ENCODE assay signal across 11 cellular contexts in genomic region chr3:51953445-51953844, GRCh38. TPM values are rescaled to one million over a fixed set of nuclear protein-coding genes. Genes with fewer than 3 reads are reported as not detected.
DNase-seq lines count a peak whose midpoint lies in the region; ATAC-seq and TF ChIP-seq lines count a peak whose summit lies in the region.
"Had no signal": no experiment of that assay in that cellular context is flagged by ENCODE, and none has a peak within 500 bp of the region (broad histone marks: within the 10 kb centered on the region; RNA-seq: fewer than 3 reads in every experiment).

No MANE protein-coding gene starts in this region.

- dilution Hi-C loops in IMR-90 (cut with HindIII; ENCODE audit: low sequenced_read_pairs, unreplicated experiment) = no loop called here

- no peak overlapping the region for H3K56ac ChIP-seq in IMR-90 (ENCODE audit: extremely low read depth, insufficient read depth, low read length)

- peak overlapping the region; percentile 69 for H4K5ac ChIP-seq in IMR-90 (ENCODE audit: low read depth, low read length)

- H2AK5ac ChIP-seq in IMR-90 (ENCODE audit: low read depth, low read length) = no peak overlapping the region

- H2BK120ac ChIP-seq in IMR-90 (ENCODE audit: low read depth, low read length) = no peak overlapping the region

- H3K9me1 ChIP-seq in IMR-90 (ENCODE audit: insufficient read depth, low read length) = peaks cover 6% of the 10 kb centered on the region; the same call in 1 of the 2 replicates

- no peak for TF ChIP-seq RAD21 in IMR-90 (IDR thresholded peaks at IDR 0.05; ENCODE audit: low read length)

- CTCF ChIA-PET in IMR-90 (lab: Yijun Ruan, JAX) = interaction anchor here (0.6 to 0.9 kb wide), 2 partner anchors 12 to 20 kb away, joined by 4 to 6 read pairs; partner anchors contain the start of genes ABHD14B and RRP9

- no peaks in the 10 kb centered on the region for H3K9me3 ChIP-seq in IMR-90 (ENCODE audit: control insufficient read depth, insufficient read depth, low read length)
- H3K9me3 ChIP-seq in OCI-LY3 (ENCODE audit: insufficient read depth, low read length) = no peaks in the 10 kb centered on the region
- H3K9me3 ChIP-seq in fibroblast of lung (ENCODE audit: control insufficient read depth, insufficient read depth, low read depth, low read length) = no peaks in the 10 kb centered on the region

- H3K27me3 ChIP-seq in ACC112 (ENCODE audit: insufficient read depth, low read length) = no peaks in the 10 kb centered on the region
- no peaks in the 10 kb centered on the region for H3K27me3 ChIP-seq in IMR-90 (ENCODE audit: control insufficient read depth, insufficient read depth, low read length)
- no peaks in the 10 kb centered on the region for H3K27me3 ChIP-seq in OCI-LY3 (ENCODE audit: low read depth, low read length)
- peaks cover 5% of the 10 kb centered on the region for H3K27me3 ChIP-seq in fibroblast of lung (ENCODE audit: control insufficient read depth, insufficient read depth, low read length)

- 0 out of 2 replicates have a peak, but pooled peaks cover 2% of the 10 kb centered on the region for H3K36me3 ChIP-seq in ACC112 (ENCODE audit: insufficient read depth, low read length)
- peaks cover 12% of the 10 kb centered on the region; the same call in 1 of the 2 replicates for H3K36me3 ChIP-seq in IMR-90 (ENCODE audit: control insufficient read depth, insufficient read depth, low read length)
- H3K36me3 ChIP-seq in OCI-LY3 (replicated peaks; ENCODE audit: low read depth, low read length) = no peaks in the 10 kb centered on the region
- peaks cover 3% of the 10 kb centered on the region for H3K36me3 ChIP-seq in fibroblast of lung (ENCODE audit: control insufficient read depth, insufficient read depth, low read length)

- H4K91ac ChIP-seq in IMR-90 (ENCODE audit: insufficient read depth, low read depth, low read length) = no peak overlapping the region

- no peak for TF ChIP-seq POLR2A in IMR-90 (IDR thresholded peaks at IDR 0.05; ENCODE audit: low read depth, low read length)

- H2BK20ac ChIP-seq in IMR-90 (ENCODE audit: low read depth, low read length) = 0 out of 2 replicates have a peak overlapping the region, but pooled peaks have one; percentile 43

- H3K23ac ChIP-seq in IMR-90 (ENCODE audit: low read depth, low read length) = no peak overlapping the region

- H3K18ac ChIP-seq in IMR-90 (ENCODE audit: low read depth, low read length) = no peak overlapping the region

- H4K20me1 ChIP-seq in IMR-90 (ENCODE audit: insufficient read depth, low read length) (peaks cover 3% of the 10 kb centered on the region; the same call in 1 of the 2 replicates), OCI-LY3 (ENCODE audit: insufficient read depth, low read length) (no peaks in the 10 kb centered on the region), fibroblast of lung (ENCODE audit: control insufficient read depth, extremely low read depth, insufficient read depth, low read length) (no peaks in the 10 kb centered on the region)

- TF ChIP-seq CTCF in IMR-90 (conservative IDR thresholded peaks at IDR 0.05; ENCODE audit: low read depth, low read length) = no peak
- TF ChIP-seq CTCF in OCI-LY3 (IDR thresholded peaks at IDR 0.05; ENCODE audit: low read depth, low read length) = no peak
- no peak for TF ChIP-seq CTCF in fibroblast of lung (conservative IDR thresholded peaks at IDR 0.05 in 1 of 2, IDR thresholded peaks at IDR 0.05 in 1 of 2; ENCODE audit: low read depth in 1 of 2, low read length in 2 of 2)

- POLR2A ChIA-PET in IMR-90 (lab: Charles Lee; ENCODE audit: unreplicated experiment) = interaction anchor here (0.6 to 1.0 kb wide), 2 partner anchors 12 to 14 kb away, joined by 3 to 10 read pairs; partner anchors contain the start of gene RRP9

- peak overlapping the region; percentile 36 to 41; a peak in 3 of 4 replicates for H4K8ac ChIP-seq in IMR-90 (ENCODE audit: low read depth in 2 of 2, low read length in 2 of 2)

- H3K79me1 ChIP-seq in IMR-90 (ENCODE audit: low read depth in 1 of 2, low read length in 2 of 2) = no peaks in the 10 kb centered on the region

- H3K4me3 ChIP-seq in ACC112 (ENCODE audit: low read depth, low read length) (no peak overlapping the region), IMR-90 (ENCODE audit: insufficient read depth, low read depth, low read length) (no peak overlapping the region), OCI-LY3 (ENCODE audit: low read length) (no peak overlapping the region), fibroblast of lung (replicated peaks in 1 of 4; ENCODE audit: control extremely low read depth in 1 of 4, insufficient read depth in 1 of 4, low read depth in 3 of 4, low read length in 4 of 4) (no peak overlapping the region)

- ATAC-seq in IMR-90 (ENCODE audit: low read depth) = peak; percentile 77
- ATAC-seq in HG02678 (IDR thresholded peaks at IDR 0.05; ENCODE audit: unreplicated experiment) = no peak
- ATAC-seq in HG03571 (IDR thresholded peaks at IDR 0.05; ENCODE audit: unreplicated experiment) = no peak

- H2BK15ac ChIP-seq in IMR-90 (ENCODE audit: low read depth, low read length) = no peak overlapping the region

- in situ Hi-C loops in IMR-90 (cut with MboI; ENCODE audit: low sequenced_read_pairs) = loop anchor here (25.0 kb wide), 1 partner anchor 1616 kb away; the partner anchor contains the start of genes RASSF1, TUSC2 and ZMYND10

- no TSS peak for BruUV-seq in IMR-90 (replicated peaks; lab: Mats Ljungman, UMichigan)

- DNase-seq in IMR-90 (peak; percentile 91), fibroblast of lung (ENCODE audit: low read depth in 2 of 2) (peak; percentile 63 to 68), iPS-NIHi7 (ENCODE audit: extremely low spot score) (no peak), GM19238 (ENCODE audit: insufficient read length, low spot score) (no peak)
- DNase-seq: activated CD4-positive, alpha-beta T cell treated with anti-CD3 and anti-CD28 coated beads for 4 hours; activated naive CD4-positive, alpha-beta T cell had no signal

- no peak overlapping the region for H2BK5ac ChIP-seq in IMR-90 (ENCODE audit: low read depth, low read length, poor library complexity, severe bottlenecking)

- no peak overlapping the region for H3K4me2 ChIP-seq in IMR-90 (ENCODE audit: low read depth, low read length)
- peak overlapping the region; percentile 1; the same call in 1 of the 2 replicates for H3K4me2 ChIP-seq in OCI-LY3 (ENCODE audit: low read length)
- H3K4me2 ChIP-seq in fibroblast of lung (ENCODE audit: extremely low read depth, insufficient read depth, low read length) = no peak overlapping the region

- no CpG with 5 or more reads among the region's 3 CpGs for WGBS in IMR-90 (ENCODE audit: extremely low coverage in 2 of 2, insufficient read length in 1 of 2), 2 experiments

- 0 out of 2 replicates have a peak overlapping the region, but pooled peaks have one; percentile 30 for H3K4ac ChIP-seq in IMR-90 (ENCODE audit: low read depth, low read length)

- H2AK9ac ChIP-seq in IMR-90 (replicated peaks; ENCODE audit: low read depth, low read length, poor library complexity) = no peak overlapping the region

- H3K4me1 ChIP-seq in ACC112 (ENCODE audit: control insufficient read depth, insufficient read depth, low read length, unreplicated experiment) (peaks cover 10% of the 10 kb centered on the region), IMR-90 (ENCODE audit: control insufficient read depth, insufficient read depth, low read length) (peaks cover 9% of the 10 kb centered on the region), OCI-LY3 (ENCODE audit: low read length) (peaks cover 8% of the 10 kb centered on the region; the same call in 1 of the 2 replicates), fibroblast of lung (ENCODE audit: control insufficient read depth, extremely low read depth, insufficient read depth, low read length) (no peaks in the 10 kb centered on the region)

- H3K27ac ChIP-seq in ACC112 (ENCODE audit: low read depth, low read length) (peak overlapping the region; percentile 23; the same call in 1 of the 2 replicates), IMR-90 (ENCODE audit: insufficient read depth, low read length) (peak overlapping the region; percentile 41; the same call in 1 of the 2 replicates), OCI-LY3 (ENCODE audit: low read length) (no peak overlapping the region), fibroblast of lung (ENCODE audit: insufficient read depth, low read length) (no peak overlapping the region)
- H3K27ac ChIP-seq: C4-2B had no signal

- H3K9ac ChIP-seq in IMR-90 (ENCODE audit: low read depth, low read length) (no peak overlapping the region), OCI-LY3 (ENCODE audit: low read length) (no peak overlapping the region), fibroblast of lung (ENCODE audit: insufficient read depth, low read length) (no peak overlapping the region)

- H3K14ac ChIP-seq in IMR-90 (replicated peaks; ENCODE audit: low read depth, low read length) = no peak overlapping the region

- no peaks in the 10 kb centered on the region for H3K79me2 ChIP-seq in ACC112 (ENCODE audit: control insufficient read depth, insufficient read depth, low read length, unreplicated experiment)
- H3K79me2 ChIP-seq in OCI-LY3 (ENCODE audit: low read length) = no peaks in the 10 kb centered on the region
- H3K79me2 ChIP-seq in fibroblast of lung (ENCODE audit: control insufficient read depth, insufficient read depth, low read length) = no peaks in the 10 kb centered on the region

- intact Hi-C loops in IMR-90 (cut with micrococcal nuclease) = no loop called here

- no peak overlapping the region for H2AFZ ChIP-seq in ACC112 (ENCODE audit: low read length, unreplicated experiment)
- peak overlapping the region; percentile 59 for H2AFZ ChIP-seq in IMR-90 (replicated peaks; ENCODE audit: low read length, poor library complexity)
- peak overlapping the region; percentile 3; the same call in 1 of the 2 replicates for H2AFZ ChIP-seq in OCI-LY3 (ENCODE audit: low read depth, low read length)
- no peak overlapping the region for H2AFZ ChIP-seq in fibroblast of lung (ENCODE audit: low read length)

RNA-seq across cellular contexts. Expression of gene GPR62, which starts 1.7 kb away (rescaled TPM):
- total RNA-seq in IMR-90 (2012; rRNA removed) (under 0.01 TPM in 1 of 2 replicates, not detected in the other), fibroblast of lung (under 0.01 TPM in 2 replicates)
- polyA plus RNA-seq in IMR-90 (2012; rRNA removed) (not detected in 2 replicates), fibroblast of lung (0.02 TPM in 1 of 2 replicates, not detected in the other)
- 0.03 TPM in 1 of 2 replicates, not detected in the other for polyA plus RNA-seq in IMR-90 (2012; cell fraction: cytosol; rRNA removed)
- polyA plus RNA-seq in IMR-90 (2012; cell fraction: nucleus; rRNA removed; ENCODE audit: low replicate concordance) = 0.08 and 0.35 TPM in 2 replicates
- not detected in 2 replicates for polyA plus RNA-seq in fibroblast of lung (2012)
- 0.24 and 1.1 TPM in 2 replicates for polyA minus RNA-seq in fibroblast of lung (ENCODE audit: low replicate concordance)

RNA-seq across cellular contexts. Expression of gene PARP3, which starts 11.3 kb away (rescaled TPM):
- 14.4 and 16.3 TPM in 2 replicates for total RNA-seq in IMR-90 (2012; rRNA removed)
- polyA plus RNA-seq in IMR-90 (2012; rRNA removed) = 22.0 and 22.5 TPM in 2 replicates
- 14.1 and 15.6 TPM in 2 replicates for polyA plus RNA-seq in IMR-90 (2012; cell fraction: cytosol; rRNA removed)
- polyA plus RNA-seq in IMR-90 (2012; cell fraction: nucleus; rRNA removed; ENCODE audit: low replicate concordance) = 53.8 and 79.0 TPM in 2 replicates
- total RNA-seq in fibroblast of lung = 19.3 and 44.1 TPM in 2 replicates
- polyA plus RNA-seq in fibroblast of lung = 13.3 and 22.8 TPM in 2 replicates
- 20.4 and 35.6 TPM in 2 replicates for polyA plus RNA-seq in fibroblast of lung (2012)
- 12.9 and 37.8 TPM in 2 replicates for polyA minus RNA-seq in fibroblast of lung (ENCODE audit: low replicate concordance)

RNA-seq across cellular contexts. Expression of gene RRP9, which starts 11.7 kb away (rescaled TPM):
- total RNA-seq in IMR-90 (2012; rRNA removed) = 38.6 and 39.8 TPM in 2 replicates
- 30.9 and 32.1 TPM in 2 replicates for polyA plus RNA-seq in IMR-90 (2012; rRNA removed)
- 27.6 and 33.0 TPM in 2 replicates for polyA plus RNA-seq in IMR-90 (2012; cell fraction: cytosol; rRNA removed)
- polyA plus RNA-seq in IMR-90 (2012; cell fraction: nucleus; rRNA removed; ENCODE audit: low replicate concordance) = 21.4 and 51.0 TPM in 2 replicates
- 19.7 and 29.5 TPM in 2 replicates for total RNA-seq in fibroblast of lung
- 10.6 and 20.5 TPM in 2 replicates for polyA plus RNA-seq in fibroblast of lung
- 14.1 and 29.8 TPM in 2 replicates for polyA plus RNA-seq in fibroblast of lung (2012)
- 23.1 and 37.4 TPM in 2 replicates for polyA minus RNA-seq in fibroblast of lung (ENCODE audit: low replicate concordance)

RNA-seq across cellular contexts. Expression of gene PCBP4, which starts 13.8 kb away (rescaled TPM):
- 70.8 and 71.1 TPM in 2 replicates for total RNA-seq in IMR-90 (2012; rRNA removed)
- 110 and 122 TPM in 2 replicates for polyA plus RNA-seq in IMR-90 (2012; rRNA removed)
- 83.1 and 134 TPM in 2 replicates for polyA plus RNA-seq in IMR-90 (2012; cell fraction: cytosol; rRNA removed)
- 274 and 587 TPM in 2 replicates for polyA plus RNA-seq in IMR-90 (2012; cell fraction: nucleus; rRNA removed; ENCODE audit: low replicate concordance)
- 23.4 and 46.2 TPM in 2 replicates for total RNA-seq in fibroblast of lung
- 40.2 and 47.1 TPM in 2 replicates for polyA plus RNA-seq in fibroblast of lung
- 51.0 and 70.8 TPM in 2 replicates for polyA plus RNA-seq in fibroblast of lung (2012)
- polyA minus RNA-seq in fibroblast of lung (ENCODE audit: low replicate concordance) = 100 and 145 TPM in 2 replicates

RNA-seq across cellular contexts. Expression of gene ABHD14B, which starts 20.4 kb away (rescaled TPM):
- total RNA-seq in IMR-90 (2012; rRNA removed) = 6.4 and 7.2 TPM in 2 replicates
- 28.3 and 30.4 TPM in 2 replicates for polyA plus RNA-seq in IMR-90 (2012; rRNA removed)
- 17.0 and 38.2 TPM in 2 replicates for polyA plus RNA-seq in IMR-90 (2012; cell fraction: cytosol; rRNA removed)
- 29.9 and 36.0 TPM in 2 replicates for polyA plus RNA-seq in IMR-90 (2012; cell fraction: nucleus; rRNA removed; ENCODE audit: low replicate concordance)
- 21.1 and 27.4 TPM in 2 replicates for total RNA-seq in fibroblast of lung
- 38.2 and 46.3 TPM in 2 replicates for polyA plus RNA-seq in fibroblast of lung
- 33.6 and 39.0 TPM in 2 replicates for polyA plus RNA-seq in fibroblast of lung (2012)
- 50.6 and 60.5 TPM in 2 replicates for polyA minus RNA-seq in fibroblast of lung (ENCODE audit: low replicate concordance)

Comparison
In these comparisons a context has a peak if more than half of its experiments do, and no peak if none do; other contexts are left out.
1. H2AFZ ChIP-seq: peak in IMR-90 (single experiment) and OCI-LY3 (single experiment); none in ACC112 (single experiment) and fibroblast of lung (single experiment).
2. H3K27ac ChIP-seq: peak in ACC112 (single experiment) and IMR-90 (single experiment); none in OCI-LY3 (single experiment) and fibroblast of lung (single experiment).
3. DNase-seq: peak in IMR-90 (single experiment) and fibroblast of lung (2 of 2); none in iPS-NIHi7 (single experiment) and GM19238 (single experiment).